Comparison of ENCODE assay signal across 36 cellular contexts in genomic region chr18:2186967-2187366, GRCh38.
"Had no signal": no experiment of that assay in that cellular context is flagged by ENCODE, and none has a peak within 500 bp of the region (broad histone marks: within the 10 kb centered on the region; RNA-seq: fewer than 3 reads in every experiment).

No MANE protein-coding gene starts in this region.

- H3K4me2 ChIP-seq: KMS-11 had no signal

- H3K36me3 ChIP-seq: MG63 had no signal

- H3K4me3 ChIP-seq: MG63 had no signal

- H3K9ac ChIP-seq: KMS-11 had no signal

- DNase-seq: Karpas-422, Kasumi-1, KG1, MG63, MM.1S, MV-4-11, NCI-H1048, NCI-H1092, NCI-H1092 treated with DMSO at 0.1 percent for 48 hours, NCI-H1105, NCI-H1105 treated with DMSO at 0.1 percent for 48 hours, NCI-H1417, NCI-H1417 treated with DMSO at 0.1 percent for 48 hours, NCI-H1436, NCI-H1436 treated with DMSO at 0.1 percent for 48 hours, NCI-H146, NCI-H1694, NCI-H1694 treated with DMSO at 0.1 percent for 48 hours, NCI-H187, NCI-H187 treated with DMSO at 0.1 percent for 48 hours, NCI-H1930, NCI-H2029, NCI-H2029 treated with DMSO at 0.1 percent for 48 hours, NCI-H2081, NCI-H2081 treated with DMSO at 0.1 percent for 48 hours, NCI-H2107, NCI-H2171, NCI-H2171 treated with DMSO at 0.1 percent for 48 hours, NCI-H2227 treated with DMSO at 0.1 percent for 48 hours, NCI-H226, NCI-H345, NCI-H446, NCI-H446 treated with DMSO at 0.1 percent for 48 hours, NCI-H510A, NCI-H510A treated with DMSO at 0.1 percent for 48 hours had no signal

- H3K9me3 ChIP-seq: MG63 had no signal

- H3K27ac ChIP-seq: KMS-11 had no signal

- H3K27me3 ChIP-seq: MG63 had no signal
